In the genomic region with DNA sequence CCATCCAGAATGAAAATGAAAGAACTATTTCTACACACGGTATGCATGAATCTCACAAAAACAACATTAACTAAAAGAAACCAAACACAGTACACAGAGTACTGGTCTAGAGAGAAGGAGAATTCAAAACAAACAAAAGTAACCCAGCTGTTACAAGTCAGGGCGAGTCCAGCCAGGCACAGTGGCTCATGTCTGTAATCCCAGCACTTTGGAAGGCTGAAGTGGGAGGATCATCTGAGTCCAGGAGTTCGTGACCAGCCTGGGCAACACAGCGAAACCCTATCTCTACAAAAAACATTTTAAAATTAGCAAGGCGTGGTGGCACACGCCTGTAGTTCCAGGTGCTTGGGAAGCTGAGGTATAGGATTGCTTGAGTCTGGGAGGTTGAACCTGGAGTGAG, we compare ENCODE assay signal across 1 cellular context.
TF ChIP-seq lines count a peak whose summit lies in the region.

No MANE protein-coding gene starts in this region.

TF ChIP-seq in K562, 482 proteins besides CTCF, POLR2A, EP300 and RAD21:
- TF ChIP-seq SNIP1 (IDR thresholded peaks at IDR 0.05; ENCODE audit: low read depth) = no peak
- TF ChIP-seq TBL1XR1 (IDR thresholded peaks at IDR 0.05; ENCODE audit: low read length in 2 of 2) = no peak
- no peak for TF ChIP-seq ZNF444 (CRISPR knock-in tag; IDR thresholded peaks at IDR 0.05)
- TF ChIP-seq, protein P1, sequence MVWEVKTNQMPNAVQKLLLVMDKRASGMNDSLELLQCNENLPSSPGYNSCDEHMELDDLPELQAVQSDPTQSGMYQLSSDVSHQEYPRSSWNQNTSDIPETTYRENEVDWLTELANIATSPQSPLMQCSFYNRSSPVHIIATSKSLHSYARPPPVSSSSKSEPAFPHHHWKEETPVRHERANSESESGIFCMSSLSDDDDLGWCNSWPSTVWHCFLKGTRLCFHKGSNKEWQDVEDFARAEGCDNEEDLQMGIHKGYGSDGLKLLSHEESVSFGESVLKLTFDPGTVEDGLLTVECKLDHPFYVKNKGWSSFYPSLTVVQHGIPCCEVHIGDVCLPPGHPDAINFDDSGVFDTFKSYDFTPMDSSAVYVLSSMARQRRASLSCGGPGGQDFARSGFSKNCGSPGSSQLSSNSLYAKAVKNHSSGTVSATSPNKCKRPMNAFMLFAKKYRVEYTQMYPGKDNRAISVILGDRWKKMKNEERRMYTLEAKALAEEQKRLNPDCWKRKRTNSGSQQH (CRISPR knock-in tag; IDR thresholded peaks at IDR 0.05) = no peak
- no peak for TF ChIP-seq NR2C2 (CRISPR knock-in tag; IDR thresholded peaks at IDR 0.05)
- TF ChIP-seq NR2C2 (tag; IDR thresholded peaks at IDR 0.05) = no peak
- TF ChIP-seq, protein P2, sequence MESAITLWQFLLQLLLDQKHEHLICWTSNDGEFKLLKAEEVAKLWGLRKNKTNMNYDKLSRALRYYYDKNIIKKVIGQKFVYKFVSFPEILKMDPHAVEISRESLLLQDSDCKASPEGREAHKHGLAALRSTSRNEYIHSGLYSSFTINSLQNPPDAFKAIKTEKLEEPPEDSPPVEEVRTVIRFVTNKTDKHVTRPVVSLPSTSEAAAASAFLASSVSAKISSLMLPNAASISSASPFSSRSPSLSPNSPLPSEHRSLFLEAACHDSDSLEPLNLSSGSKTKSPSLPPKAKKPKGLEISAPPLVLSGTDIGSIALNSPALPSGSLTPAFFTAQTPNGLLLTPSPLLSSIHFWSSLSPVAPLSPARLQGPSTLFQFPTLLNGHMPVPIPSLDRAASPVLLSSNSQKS (CRISPR knock-in tag; IDR thresholded peaks at IDR 0.05) = no peak
- TF ChIP-seq ZKSCAN8 (CRISPR knock-in tag; IDR thresholded peaks at IDR 0.05) = no peak
- no peak for TF ChIP-seq ETV1 (tag; conservative IDR thresholded peaks at IDR 0.05; ENCODE audit: low read depth)
- TF ChIP-seq ZNF3 (CRISPR knock-in tag; IDR thresholded peaks at IDR 0.05) = no peak
- TF ChIP-seq POLR2G (IDR thresholded peaks at IDR 0.05; ENCODE audit: low read depth, low read length) = no peak
- TF ChIP-seq MBD2 (IDR thresholded peaks at IDR 0.05; ENCODE audit: borderline replicate concordance, low read depth) = no peak
- TF ChIP-seq TAL1 (IDR thresholded peaks at IDR 0.05) = no peak
- TF ChIP-seq RFX7 (CRISPR knock-in tag; IDR thresholded peaks at IDR 0.05) = no peak
